Comparison of ENCODE assay signal across 1 cellular context in genomic region chr6:85372915-85373270, GRCh38.
TF ChIP-seq lines count a peak whose summit lies in the region.

No MANE protein-coding gene starts in this region.

TF ChIP-seq in HCT116, 20 proteins besides CTCF, POLR2A, EP300 and RAD21 (continued from another document):
- TF ChIP-seq ZBTB33 (IDR thresholded peaks at IDR 0.05; ENCODE audit: extremely low read depth, insufficient replicate concordance, low read length), result no peak
- no peak for TF ChIP-seq ZFX (IDR thresholded peaks at IDR 0.05)
- no peak for TF ChIP-seq SP1 (IDR thresholded peaks at IDR 0.05; ENCODE audit: low read depth)
- no peak for TF ChIP-seq ZNF274 (IDR thresholded peaks at IDR 0.05; ENCODE audit: low read depth, low read length)
